1 cellular context compared by ENCODE assay signal in genomic region chr14:39229222-39229543, GRCh38.
TF ChIP-seq lines count a peak whose summit lies in the region.

No MANE protein-coding gene starts in this region.

TF ChIP-seq in SK-N-SH, 30 proteins besides CTCF, POLR2A, EP300 and RAD21 (continued from another document):
- TF ChIP-seq REST (IDR thresholded peaks at IDR 0.05; ENCODE audit: low read depth, low read length) (no peak), RFX5 (IDR thresholded peaks at IDR 0.05; ENCODE audit: low read length) (no peak), SMC3 (IDR thresholded peaks at IDR 0.05; ENCODE audit: low read depth, low read length) (no peak), ZBTB33 (IDR thresholded peaks at IDR 0.05; ENCODE audit: borderline replicate concordance, low read depth) (no peak), FOXJ3 (CRISPR knock-in tag; IDR thresholded peaks at IDR 0.05) (no peak), NRF1 (IDR thresholded peaks at IDR 0.05; ENCODE audit: low read depth, low read length) (no peak), MEF2A (IDR thresholded peaks at IDR 0.05; ENCODE audit: borderline replicate concordance, low read depth) (no peak)
TF ChIP-seq in SK-N-SH: peak in this region for 0.
